21 cellular contexts compared by ENCODE assay signal in genomic region chr17:41882756-41883155, GRCh38. TPM values are rescaled to one million over a fixed set of nuclear protein-coding genes. Genes with fewer than 3 reads are reported as not detected.
DNase-seq lines count a peak whose midpoint lies in the region; ATAC-seq and TF ChIP-seq lines count a peak whose summit lies in the region.
"Had no signal": no experiment of that assay in that cellular context is flagged by ENCODE, and none has a peak within 500 bp of the region (broad histone marks: within the 10 kb centered on the region; RNA-seq: fewer than 3 reads in every experiment).

No MANE protein-coding gene starts in this region.

- H3K4me3 ChIP-seq in CD8-positive, alpha-beta T cell (ENCODE audit: low read depth, low read length): no peak overlapping the region
- no peak overlapping the region for H3K4me3 ChIP-seq in WERI-Rb-1 (ENCODE audit: low read depth, low read length)
- H3K4me3 ChIP-seq: BLaER1 had no signal

- H3K9me3 Mint-ChIP-seq in CD8-positive, alpha-beta T cell: no peaks in the 10 kb centered on the region
- H3K9me3 Mint-ChIP-seq in immature natural killer cell: no peaks in the 10 kb centered on the region
- H3K9me3 Mint-ChIP-seq: CD4-positive, alpha-beta T cell had no signal

- H3K9me3 ChIP-seq in CD8-positive, alpha-beta T cell (ENCODE audit: low read length): no peaks in the 10 kb centered on the region
- no peaks in the 10 kb centered on the region for H3K9me3 ChIP-seq in WERI-Rb-1 (ENCODE audit: severe bottlenecking)
- H3K9me3 ChIP-seq: Caco-2 had no signal

- POLR2A ChIA-PET in CD8-positive, alpha-beta T cell (lab: Charles Lee): no interaction called here

- peak overlapping the region; percentile 37 for H3K27ac Mint-ChIP-seq in CD8-positive, alpha-beta T cell
- H3K27ac Mint-ChIP-seq in immature natural killer cell: peak overlapping the region in 4 of 6 donors; percentile 4 to 21 (median 12)
- H3K27ac Mint-ChIP-seq: CD4-positive, alpha-beta T cell had no signal

- intact Hi-C loops in CD8-positive, alpha-beta T cell (cut with DNase I, micrococcal nuclease): no loop called here

- peaks cover 1% of the 10 kb centered on the region for H3K4me1 Mint-ChIP-seq in CD8-positive, alpha-beta T cell (ENCODE audit: low read depth)
- H3K4me1 Mint-ChIP-seq in immature natural killer cell: no peaks in the 10 kb centered on the region

- peaks cover 60% of the 10 kb centered on the region for H3K36me3 ChIP-seq in CD8-positive, alpha-beta T cell (ENCODE audit: insufficient read depth, low read length)
- peaks cover 95% of the 10 kb centered on the region for H3K36me3 ChIP-seq in WERI-Rb-1

- CTCF ChIA-PET in CD8-positive, alpha-beta T cell (lab: Charles Lee): no interaction called here

- H3K4me1 ChIP-seq in CD8-positive, alpha-beta T cell (ENCODE audit: insufficient read depth, low read length): no peaks in the 10 kb centered on the region
- H3K4me1 ChIP-seq: Caco-2 had no signal

- no peaks in the 10 kb centered on the region for H3K27me3 Mint-ChIP-seq in CD8-positive, alpha-beta T cell (ENCODE audit: low read depth)
- H3K27me3 Mint-ChIP-seq in immature natural killer cell (ENCODE audit: low read depth in 3 of 3): peaks cover 0 to 3% (median 0%) of the 10 kb centered on the region in 3 donors
- H3K27me3 Mint-ChIP-seq: CD4-positive, alpha-beta T cell had no signal

- DNase-seq in CD8-positive, alpha-beta T cell: no peak
- DNase-seq in D341Med (ENCODE audit: low spot score) (peak; percentile 80), WERI-Rb-1 (peak; percentile 96), immature natural killer cell (no peak), T-helper 9 cell (no peak), NOMO-1 (lab: John Stamatoyannopoulos, UW; ENCODE audit: unreplicated experiment in 2 of 2) (no peak)
- DNase-seq: Caco-2; CD4-positive, alpha-beta T cell; DMS153; Karpas-422; MV-4-11; NCI-H1694; NCI-H2081; NCI-H2171; NCI-H345; NCI-H524 treated with DMSO at 0.1 percent for 48 hours; Right ventricle myocardium superior had no signal

- TF ChIP-seq CTCF in CD8-positive, alpha-beta T cell (IDR thresholded peaks at IDR 0.05): no peak
- no peak for TF ChIP-seq CTCF in WERI-Rb-1 (IDR thresholded peaks at IDR 0.05; ENCODE audit: low read depth, low read length)

- no peak overlapping the region for H3K4me3 Mint-ChIP-seq in CD8-positive, alpha-beta T cell
- H3K4me3 Mint-ChIP-seq in immature natural killer cell: no peak overlapping the region
- H3K4me3 Mint-ChIP-seq: CD4-positive, alpha-beta T cell had no signal

- no peak overlapping the region for H3K27ac ChIP-seq in CD8-positive, alpha-beta T cell (ENCODE audit: low read depth, low read length)
- H3K27ac ChIP-seq in WERI-Rb-1: peak overlapping the region; percentile 92
- H3K27ac ChIP-seq: BLaER1 had no signal

- no peak for ATAC-seq in CD8-positive, alpha-beta T cell
- no peak for ATAC-seq in HG02623 (IDR thresholded peaks at IDR 0.05; ENCODE audit: unreplicated experiment)

- no peaks in the 10 kb centered on the region for H3K27me3 ChIP-seq in CD8-positive, alpha-beta T cell (ENCODE audit: insufficient read depth, low read length)
- no peaks in the 10 kb centered on the region for H3K27me3 ChIP-seq in WERI-Rb-1 (ENCODE audit: insufficient read depth, low read depth, severe bottlenecking)
- H3K27me3 ChIP-seq: BLaER1 had no signal

- peaks cover 80% of the 10 kb centered on the region for H3K36me3 Mint-ChIP-seq in CD8-positive, alpha-beta T cell
- peaks cover 23 to 44% (median 35%) of the 10 kb centered on the region in 3 donors for H3K36me3 Mint-ChIP-seq in immature natural killer cell

RNA-seq across cellular contexts. Expression of gene KLHL11, which starts 17.5 kb away (rescaled TPM):
- 10 to 100 TPM; 38.4 to 38.9 TPM for total RNA-seq in CD8-positive, alpha-beta T cell
- 1 to 10 TPM; 5.9 to 6.4 (median 5.9) TPM for polyA plus RNA-seq in immature natural killer cell

RNA-seq across cellular contexts. Expression of gene ACLY, which starts 36.0 kb away (rescaled TPM):
- total RNA-seq in CD8-positive, alpha-beta T cell: 10 to 100 TPM; 24.9 to 25.0 TPM
- 10 to 100 TPM; 46.9 to 99.2 (median 49.3) TPM for polyA plus RNA-seq in immature natural killer cell

RNA-seq across cellular contexts. Expression of gene KLHL10, which starts 45.1 kb away (rescaled TPM):
- total RNA-seq in CD8-positive, alpha-beta T cell: not detected
- polyA plus RNA-seq in immature natural killer cell: under 1 TPM in 1 of 3 donors, not detected in 2; 0.15 TPM
- total RNA-seq: Caco-2; CD4-positive, alpha-beta T cell; H4; M059J; Right ventricle myocardium superior had no signal

RNA-seq across cellular contexts. Expression of gene NT5C3B, which starts 46.7 kb away (rescaled TPM):
- 10 to 100 TPM; 26.5 to 27.0 TPM for total RNA-seq in CD8-positive, alpha-beta T cell
- 10 to 100 TPM in 2 of 3 donors, 1 to 10 TPM in 1; 6.4 to 24.6 (median 13.7) TPM for polyA plus RNA-seq in immature natural killer cell

RNA-seq across cellular contexts. Expression of gene ODAD4, which starts 47.7 kb away (rescaled TPM):
- 1 to 10 TPM; 1.1 to 1.6 TPM for total RNA-seq in CD8-positive, alpha-beta T cell
- polyA plus RNA-seq in immature natural killer cell: under 1 TPM in 2 of 3 donors, not detected in 1; 0.15 to 0.38 TPM

Comparison
In these comparisons a context has a peak if more than half of its experiments do, and no peak if none do; other contexts are left out.
1. DNase-seq: peak in D341Med (single experiment) and WERI-Rb-1 (single experiment); none in CD8-positive, alpha-beta T cell (0 of 7), immature natural killer cell (0 of 3), T-helper 9 cell (single experiment) and NOMO-1 (0 of 2).